In genomic region chr10:35460852-35461460, GRCh38 we compare ENCODE assay signal across 20 cellular contexts.
DNase-seq lines count a peak whose midpoint lies in the region; ATAC-seq and TF ChIP-seq lines count a peak whose summit lies in the region.
"Had no signal": no experiment of that assay in that cellular context is flagged by ENCODE, and none has a peak within 500 bp of the region (broad histone marks: within the 10 kb centered on the region; RNA-seq: fewer than 3 reads in every experiment).

No MANE protein-coding gene starts in this region.

- CTCF ChIA-PET in activated CD4-positive, alpha-beta T cell treated with anti-CD3 and anti-CD28 coated beads, Interleukin-2, amount 10 ng/mL, durations not matched to agents 7 days and 5 days (lab: Charles Lee) = no interaction called here

- H3K27me3 ChIP-seq in dorsolateral prefrontal cortex (no peaks in the 10 kb centered on the region), smooth muscle cell (ENCODE audit: low read depth) (no peaks in the 10 kb centered on the region)
- H3K27me3 ChIP-seq: heart left ventricle, sigmoid colon had no signal

- peaks cover 16% of the 10 kb centered on the region for H3K4me1 Mint-ChIP-seq in activated CD4-positive, alpha-beta T cell treated with anti-CD3 and anti-CD28 coated beads, Interleukin-2, amount 10 ng/mL, durations not matched to agents 7 days and 5 days
- H3K4me1 Mint-ChIP-seq in T-helper 17 cell = peaks cover 57% of the 10 kb centered on the region

- no peak for ATAC-seq in T-helper 17 cell
- ATAC-seq in HG02840 (IDR thresholded peaks at IDR 0.05; ENCODE audit: low FRiP score, unreplicated experiment) = no peak
- no peak for ATAC-seq in HG02763 (IDR thresholded peaks at IDR 0.05; ENCODE audit: unreplicated experiment)
- ATAC-seq in GM21423 (IDR thresholded peaks at IDR 0.05; ENCODE audit: unreplicated experiment) = no peak
- ATAC-seq: esophagus mucosa, GM12878, heart left ventricle had no signal

- H3K9ac ChIP-seq in smooth muscle cell (ENCODE audit: low read depth) = no peak overlapping the region

- peaks cover 57% of the 10 kb centered on the region for H3K4me1 ChIP-seq in smooth muscle cell (ENCODE audit: low read depth)

- peaks cover 77% of the 10 kb centered on the region for H3K79me2 ChIP-seq in smooth muscle cell (ENCODE audit: low read depth)

- H3K4me3 Mint-ChIP-seq in activated CD4-positive, alpha-beta T cell treated with anti-CD3 and anti-CD28 coated beads, Interleukin-2, amount 10 ng/mL, durations not matched to agents 7 days and 5 days = no peak overlapping the region
- no peak overlapping the region for H3K4me3 Mint-ChIP-seq in T-helper 17 cell

- no peak overlapping the region for H2AFZ ChIP-seq in smooth muscle cell (ENCODE audit: low read depth)

- peak overlapping the region; percentile 39 for H3K27ac Mint-ChIP-seq in activated CD4-positive, alpha-beta T cell treated with anti-CD3 and anti-CD28 coated beads, Interleukin-2, amount 10 ng/mL, durations not matched to agents 7 days and 5 days
- peak overlapping the region; percentile 89 for H3K27ac Mint-ChIP-seq in T-helper 17 cell
- H3K27ac Mint-ChIP-seq: IgD-negative memory B cell had no signal

- peaks cover 4% of the 10 kb centered on the region for H3F3A ChIP-seq in smooth muscle cell (ENCODE audit: low read depth)

- peaks cover 3% of the 10 kb centered on the region for H3K9me3 Mint-ChIP-seq in activated CD4-positive, alpha-beta T cell treated with anti-CD3 and anti-CD28 coated beads, Interleukin-2, amount 10 ng/mL, durations not matched to agents 7 days and 5 days
- H3K9me3 Mint-ChIP-seq: IgD-negative memory B cell had no signal

- 49% methylated on average over 2 of the region's 2 CpGs for WGBS in smooth muscle cell (ENCODE audit: low lambda C conversion rate)

- H3K27me3 Mint-ChIP-seq in activated CD4-positive, alpha-beta T cell treated with anti-CD3 and anti-CD28 coated beads, Interleukin-2, amount 10 ng/mL, durations not matched to agents 7 days and 5 days = no peaks in the 10 kb centered on the region
- H3K27me3 Mint-ChIP-seq in T-helper 17 cell = no peaks in the 10 kb centered on the region
- H3K27me3 Mint-ChIP-seq: IgD-negative memory B cell had no signal

- TF ChIP-seq CTCF in dorsolateral prefrontal cortex (IDR thresholded peaks at IDR 0.05 in 54 of 56, conservative IDR thresholded peaks at IDR 0.05 in 2 of 56; ENCODE audit: low read depth in 1 of 56, partially characterized antibody in 56 of 56) (no peak), smooth muscle cell (IDR thresholded peaks at IDR 0.05; ENCODE audit: borderline replicate concordance, insufficient read depth, poor library complexity, severe bottlenecking) (no peak)

- no peak for DNase-seq in activated CD4-positive, alpha-beta T cell treated with anti-CD3 and anti-CD28 coated beads, Interleukin-2, amount 10 ng/mL, durations not matched to agents 7 days and 5 days
- no peak for DNase-seq in activated CD4-positive, alpha-beta T cell treated with anti-CD3 and anti-CD28 coated beads for 4 hours
- DNase-seq in T-helper 17 cell (no peak), dorsolateral prefrontal cortex (no peak), smooth muscle cell (lab: John Stamatoyannopoulos, UW; ENCODE audit: unreplicated experiment) (no peak)
- DNase-seq: anterior cingulate cortex, heart left ventricle, NCI-H1092 treated with DMSO at 0.1 percent for 48 hours, NCI-H2171 treated with DMSO at 0.1 percent for 48 hours, nucleus accumbens, Right ventricle myocardium superior, sigmoid colon, T1000, trophoblast cell had no signal

- no peak overlapping the region for H3K4me3 ChIP-seq in dorsolateral prefrontal cortex
- no peak overlapping the region for H3K4me3 ChIP-seq in smooth muscle cell
- H3K4me3 ChIP-seq: GM12878, heart left ventricle, sigmoid colon had no signal

- POLR2A ChIA-PET in activated CD4-positive, alpha-beta T cell treated with anti-CD3 and anti-CD28 coated beads, Interleukin-2, amount 10 ng/mL, durations not matched to agents 7 days and 5 days (lab: Charles Lee) = no interaction called here

- no peaks in the 10 kb centered on the region for H3K9me3 ChIP-seq in T-helper 17 cell (ENCODE audit: control insufficient read depth, low read length, poor library complexity, severe bottlenecking)
- no peaks in the 10 kb centered on the region for H3K9me3 ChIP-seq in smooth muscle cell (replicated peaks; ENCODE audit: low read depth)
- H3K9me3 ChIP-seq: heart left ventricle, sigmoid colon had no signal

- H3K36me3 Mint-ChIP-seq in activated CD4-positive, alpha-beta T cell treated with anti-CD3 and anti-CD28 coated beads, Interleukin-2, amount 10 ng/mL, durations not matched to agents 7 days and 5 days (ENCODE audit: low read depth) = peaks cover 11% of the 10 kb centered on the region
- H3K36me3 Mint-ChIP-seq in T-helper 17 cell (ENCODE audit: low read depth) = no peaks in the 10 kb centered on the region
- H3K36me3 Mint-ChIP-seq: IgD-negative memory B cell had no signal

- no peaks in the 10 kb centered on the region for H3K36me3 ChIP-seq in smooth muscle cell (ENCODE audit: low read depth)
- H3K36me3 ChIP-seq: heart left ventricle, sigmoid colon had no signal

- intact Hi-C loops in dorsolateral prefrontal cortex (cut with DNase I) = loop anchor here in 1 of 2 donors (5.0 to 10.0 kb wide), 2 partner anchors 114 to 174 kb away; no protein-coding TSS in a partner anchor

- H3K4me2 ChIP-seq in smooth muscle cell = peak overlapping the region; percentile 6

- H4K20me1 ChIP-seq in smooth muscle cell (ENCODE audit: low read depth) = peaks cover 95% of the 10 kb centered on the region

- H3K27ac ChIP-seq in dorsolateral prefrontal cortex = peak overlapping the region in 56 of 59 donors; percentile 25 to 100 (median 92)
- H3K27ac ChIP-seq in smooth muscle cell (ENCODE audit: low read depth) = no peak overlapping the region
